In genomic region chr10:73262105-73262730, GRCh38 we compare ENCODE assay signal across 8 cellular contexts. TPM values are rescaled to one million over a fixed set of nuclear protein-coding genes. Genes with fewer than 3 reads are reported as not detected.
A peak's percentile ranks its signal among the peaks of the same experiment; 100 is the strongest.
DNase-seq lines count a peak whose midpoint lies in the region; ATAC-seq, FAIRE-seq and TF ChIP-seq lines count a peak whose summit lies in the region.

No MANE protein-coding gene starts in this region.

- WGBS in ovary, 3 donors, result 76 to 78% (median 77%) methylated on average over 4 of the region's 4 CpGs

- intact Hi-C loops in ovary (cut with DNase I) (no loop called here), left colon (cut with DNase I, micrococcal nuclease) (no loop called here)

- H3K4me3 ChIP-seq in bronchial epithelial cell (ENCODE audit: low read depth, low read length), result no peak overlapping the region
- H3K4me3 ChIP-seq in ovary, result no peak overlapping the region

- TF ChIP-seq EP300 in ovary (IDR thresholded peaks at IDR 0.05), result no peak

- no peak overlapping the region for H3K27ac ChIP-seq in ovary

- ATAC-seq in omental fat pad (ENCODE audit: low FRiP score), result no peak
- ATAC-seq in left colon, result no peak

- no peaks in the 10 kb centered on the region for H3K9me3 ChIP-seq in ovary

- H3K27me3 ChIP-seq in bronchial epithelial cell (ENCODE audit: control insufficient read depth, insufficient read depth, low read length) (no peaks in the 10 kb centered on the region), ovary (no peaks in the 10 kb centered on the region)

- DNase-seq in GM04504 (ENCODE audit: low read depth), result peak; percentile 60
- DNase-seq in NCI-H460 (ENCODE audit: extremely low read depth, low read depth), result peak; percentile 90
- peak; percentile 95 for DNase-seq in bronchial epithelial cell (ENCODE audit: low read depth)
- DNase-seq in non-pigmented ciliary epithelial cell (ENCODE audit: low read depth), result peak; percentile 46
- DNase-seq in ovary, result no peak
- no peak for DNase-seq in NCI-H1092 (lab: John Stamatoyannopoulos, UW)
- DNase-seq in omental fat pad (ENCODE audit: low spot score), result no peak
- no peak for DNase-seq in left colon

- no peak for TF ChIP-seq POLR2A in ovary (IDR thresholded peaks at IDR 0.05)

- TF ChIP-seq CTCF in bronchial epithelial cell (IDR thresholded peaks at IDR 0.05; ENCODE audit: insufficient read depth, low read length, severe bottlenecking) (no peak), ovary (IDR thresholded peaks at IDR 0.05) (no peak), omental fat pad (IDR thresholded peaks at IDR 0.05) (no peak)

- H3K4me1 ChIP-seq in ovary (ENCODE audit: insufficient read depth), result no peaks in the 10 kb centered on the region

- peak; percentile 36 for FAIRE-seq in bronchial epithelial cell (lab: Jason Lieb, UNC)

- no peaks in the 10 kb centered on the region for H3K36me3 ChIP-seq in bronchial epithelial cell (ENCODE audit: control insufficient read depth, insufficient read depth, low read length)
- H3K36me3 ChIP-seq in ovary, result no peaks in the 10 kb centered on the region

RNA-seq across cellular contexts. Expression of gene MRPS16, which starts 9.8 kb away (rescaled TPM):
- 141 and 150 TPM in 2 replicates for total RNA-seq in NCI-H460 (2014; rRNA removed; shearing (Covaris generic))
- polyA plus RNA-seq in NCI-H460 (2014; cell fraction: nucleus; rRNA removed), result 88.3 and 93.5 TPM in 2 replicates
- total RNA-seq in bronchial epithelial cell (77.6 and 81.6 TPM in 2 replicates), ovary (100 to 1,000 TPM in 1 of 7 donors, 10 to 100 TPM in 6; 26.3 to 101 (median 59.4) TPM), omental fat pad (10 to 100 TPM; 35.8 to 47.9 (median 39.9) TPM), left colon (100 to 1,000 TPM in 1 of 2 donors, 10 to 100 TPM in 1; 86.0 to 116 TPM)
- 10 to 100 TPM; 35.0 to 49.8 TPM for polyA plus RNA-seq in ovary

RNA-seq across cellular contexts. Expression of gene DNAJC9, which starts 15.2 kb away (rescaled TPM):
- total RNA-seq in NCI-H460 (2014; rRNA removed; shearing (Covaris generic)), result 34.7 and 42.5 TPM in 2 replicates
- 44.6 and 50.7 TPM in 2 replicates for polyA plus RNA-seq in NCI-H460 (2014; cell fraction: nucleus; rRNA removed)
- 32.0 and 35.0 TPM in 2 replicates for total RNA-seq in bronchial epithelial cell
- total RNA-seq in ovary, result 10 to 100 TPM; 14.5 to 24.3 (median 16.4) TPM
- polyA plus RNA-seq in ovary, result 10 to 100 TPM; 13.3 to 16.7 TPM
- total RNA-seq in omental fat pad, result 10 to 100 TPM in 2 of 4 donors, 1 to 10 TPM in 2; 5.9 to 14.8 (median 11.6) TPM
- 10 to 100 TPM; 11.8 to 15.9 TPM for total RNA-seq in left colon

Comparison
In these comparisons a context has a peak if more than half of its experiments do, and no peak if none do; other contexts are left out.
1. DNase-seq: peak in GM04504 (single experiment), NCI-H460 (single experiment), bronchial epithelial cell (single experiment) and non-pigmented ciliary epithelial cell (single experiment); none in ovary (0 of 5), NCI-H1092 (single experiment), omental fat pad (single experiment) and left colon (0 of 2).